7 cellular contexts compared by ENCODE assay signal in the genomic region with DNA sequence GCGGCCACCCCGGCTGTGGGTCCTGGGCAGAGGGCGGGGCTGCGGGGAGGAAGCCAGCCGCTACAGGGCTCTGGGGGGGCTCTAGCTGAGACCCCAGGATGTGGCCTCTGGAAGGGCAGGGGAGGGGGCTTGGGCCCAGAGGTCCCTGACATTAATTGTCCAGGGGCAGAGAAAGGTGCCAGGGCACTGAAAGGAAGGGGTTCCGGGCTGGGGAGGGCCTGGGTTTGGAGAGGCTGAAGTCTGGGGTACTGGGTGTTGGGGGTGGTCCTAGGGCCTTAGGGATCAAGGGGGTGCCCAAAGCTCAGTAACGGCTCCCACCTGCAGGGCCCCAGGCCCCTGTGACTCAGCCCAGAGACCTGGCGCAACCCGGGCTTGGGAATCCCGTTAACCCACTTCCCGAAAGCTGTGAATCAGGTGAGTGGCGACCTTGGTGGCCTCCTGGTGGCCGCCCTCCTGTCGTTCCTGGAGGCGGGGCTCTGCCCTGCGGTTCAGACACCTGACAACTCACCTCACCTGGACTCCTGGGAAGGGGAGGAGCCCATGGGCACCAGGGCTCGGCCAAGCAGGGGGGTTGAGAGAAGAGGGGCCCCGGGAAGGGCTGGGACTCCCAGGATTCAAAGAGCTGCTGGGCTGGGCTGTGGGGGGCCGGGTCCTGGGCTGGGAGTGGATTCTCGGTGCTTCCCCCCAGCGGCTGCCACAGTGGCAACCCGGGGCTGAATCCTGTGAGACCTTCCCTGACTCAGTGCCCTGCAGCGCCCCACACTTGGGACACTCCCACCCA. TPM values are rescaled to one million over a fixed set of nuclear protein-coding genes. Genes with fewer than 3 reads are reported as not detected.
DNase-seq lines count a peak whose midpoint lies in the region; ATAC-seq and TF ChIP-seq lines count a peak whose summit lies in the region.
"Had no signal": no experiment of that assay in that cellular context is flagged by ENCODE, and none has a peak within 500 bp of the region (broad histone marks: within the 10 kb centered on the region; RNA-seq: fewer than 3 reads in every experiment).

No MANE protein-coding gene starts in this region.

- H3K36me3 ChIP-seq in mesendoderm (ENCODE audit: control insufficient read depth, insufficient read depth, low read length) = no peaks in the 10 kb centered on the region

- no peak overlapping the region for H2BK5ac ChIP-seq in mesendoderm (ENCODE audit: low read length)

- no peak overlapping the region for H3K18ac ChIP-seq in mesendoderm (ENCODE audit: low read length)

- no peaks in the 10 kb centered on the region for H3K27me3 ChIP-seq in mesendoderm (ENCODE audit: insufficient read depth, low read length, poor library complexity)

- H3K23ac ChIP-seq in mesendoderm (ENCODE audit: low read length) = no peak overlapping the region

- ATAC-seq in HG03565 (IDR thresholded peaks at IDR 0.05; ENCODE audit: unreplicated experiment) (no peak), HG03521 (IDR thresholded peaks at IDR 0.05; ENCODE audit: unreplicated experiment) (no peak)

- H3K9ac ChIP-seq in mesendoderm (ENCODE audit: low read length) = no peak overlapping the region

- H3K79me2 ChIP-seq in mesendoderm (ENCODE audit: control insufficient read depth, insufficient read depth, low read length) = no peaks in the 10 kb centered on the region

- H2BK15ac ChIP-seq in mesendoderm (replicated peaks; ENCODE audit: low read depth) = no peak overlapping the region

- in situ Hi-C loops in GM13976 (cut with MboI; ENCODE audit: low sequenced_read_pairs, unreplicated experiment) = no loop called here

- H2AK5ac ChIP-seq in mesendoderm (ENCODE audit: low read length) = no peak overlapping the region

- no peak overlapping the region for H3K4ac ChIP-seq in mesendoderm (ENCODE audit: low read depth, low read length)

- peak overlapping the region; percentile 10 for H3K4me2 ChIP-seq in mesendoderm (ENCODE audit: low read length)

- H3K79me1 ChIP-seq in mesendoderm (ENCODE audit: low read length) = no peaks in the 10 kb centered on the region

- WGBS in mesendoderm (ENCODE audit: extremely low coverage, insufficient coverage, low lambda C conversion rate) = no CpG with 5 or more reads among the region's 23 CpGs

- no peak overlapping the region for H4K8ac ChIP-seq in mesendoderm (ENCODE audit: low read depth, low read length)

- H3K4me1 ChIP-seq in mesendoderm (ENCODE audit: control insufficient read depth, low read depth, low read length) = no peaks in the 10 kb centered on the region

- DNase-seq in GM13976 (ENCODE audit: low spot score) (peak; percentile 28), RKO (ENCODE audit: low spot score) (peak; percentile 80), mesendoderm (peak; percentile 60)
- no peak for DNase-seq in stimulated activated CD8-positive, alpha-beta memory T cell treated with anti-CD3 and anti-CD28 coated beads, Interleukin-4, amount 100 ng/mL, for 48 hours
- DNase-seq: stimulated activated CD4-positive, alpha-beta T cell treated with anti-CD3 and anti-CD28 coated beads, Interleukin-2, amount 100 ng/mL, for 48 hours had no signal

- no peak overlapping the region for H3K56ac ChIP-seq in mesendoderm (ENCODE audit: low read length)

- H3K27ac ChIP-seq in mesendoderm (ENCODE audit: low read depth, low read length) = no peak overlapping the region

- no peak overlapping the region for H2BK120ac ChIP-seq in mesendoderm (ENCODE audit: low read depth, low read length)

- no peak overlapping the region for H3K4me3 ChIP-seq in mesendoderm (ENCODE audit: low read length)

- TF ChIP-seq CTCF in GM13976 (IDR thresholded peaks at IDR 0.05; ENCODE audit: borderline replicate concordance, control extremely low read depth, extremely low read depth, insufficient read depth, missing control alignments) = no peak

- no peak overlapping the region for H4K5ac ChIP-seq in mesendoderm (ENCODE audit: low read length)

RNA-seq across cellular contexts. Expression of gene PRSS22, which starts 0.5 kb away (rescaled TPM):
- polyA plus RNA-seq in mesendoderm (2013, experiment 1 of 2) = 0.58 TPM
- 0.94 TPM for polyA plus RNA-seq in mesendoderm (2013, experiment 2 of 2)

RNA-seq across cellular contexts. Expression of gene FLYWCH2, which starts 24.6 kb away (rescaled TPM):
- 10.1 TPM for polyA plus RNA-seq in mesendoderm (2013, experiment 1 of 2)
- 11.1 TPM for polyA plus RNA-seq in mesendoderm (2013, experiment 2 of 2)

RNA-seq across cellular contexts. Expression of gene ZG16B, which starts 28.3 kb away (rescaled TPM):
- polyA plus RNA-seq in mesendoderm (2013, experiment 1 of 2) = 0.27 TPM
- polyA plus RNA-seq in mesendoderm (2013, experiment 2 of 2) = 0.28 TPM

RNA-seq across cellular contexts. Expression of gene PRSS21, which starts 41.4 kb away (rescaled TPM):
- polyA plus RNA-seq in mesendoderm (2013, experiment 1 of 2) = 0.53 TPM
- polyA plus RNA-seq in mesendoderm (2013, experiment 2 of 2) = 0.62 TPM

RNA-seq across cellular contexts. Expression of gene FLYWCH1, which starts 53.3 kb away (rescaled TPM):
- polyA plus RNA-seq in mesendoderm (2013, experiment 1 of 2) = 5.1 TPM
- 5.3 TPM for polyA plus RNA-seq in mesendoderm (2013, experiment 2 of 2)
